Comparison of ENCODE assay signal across 20 cellular contexts in genomic region chr6:10685092-10685769, GRCh38. TPM values are rescaled to one million over a fixed set of nuclear protein-coding genes. Genes with fewer than 3 reads are reported as not detected.
DNase-seq lines count a peak whose midpoint lies in the region; ATAC-seq, FAIRE-seq and TF ChIP-seq lines count a peak whose summit lies in the region.
"Had no signal": no experiment of that assay in that cellular context is flagged by ENCODE, and none has a peak within 500 bp of the region (broad histone marks: within the 10 kb centered on the region; RNA-seq: fewer than 3 reads in every experiment).

No MANE protein-coding gene starts in this region.

- no peak for TF ChIP-seq POLR2A in GM12891 (IDR thresholded peaks at IDR 0.05; ENCODE audit: low read depth, low read length)

- peak overlapping the region; percentile 23 for H3K4me3 Mint-ChIP-seq in activated naive CD8-positive, alpha-beta T cell treated with anti-CD3 and anti-CD28 coated beads, Interleukin-2, amount 10 ng/mL, durations not matched to agents 7 days and 5 days
- H3K4me3 Mint-ChIP-seq in stimulated activated memory B cell treated with anti-CD40 and anti-IgM and Interleukin-4, amounts not matched to agents 10 μg/mL and 1 μg/mL and 100 μg/mL, for 72 hours = peak overlapping the region; percentile 36
- no peak overlapping the region for H3K4me3 Mint-ChIP-seq in CD8-positive, alpha-beta T cell
- H3K4me3 Mint-ChIP-seq: HFFc6 had no signal

- no peaks in the 10 kb centered on the region for H3K9me3 ChIP-seq in CD8-positive, alpha-beta T cell (ENCODE audit: low read length)
- H3K9me3 ChIP-seq: Caco-2, Peyer's patch had no signal

- peak; percentile 69 for FAIRE-seq in GM12891 (lab: Jason Lieb, UNC)

- no peak for DNase-seq in GM12891 (ENCODE audit: insufficient read length, low spot score)
- no peak for DNase-seq in HL-60 (ENCODE audit: low read depth in 1 of 2, low spot score in 1 of 2)
- no peak for DNase-seq in activated naive CD8-positive, alpha-beta T cell treated with anti-CD3 and anti-CD28 coated beads, Interleukin-2, amount 10 ng/mL, durations not matched to agents 7 days and 5 days
- DNase-seq in COR-L47 (lab: John Stamatoyannopoulos, UW) = no peak
- DNase-seq in CD8-positive, alpha-beta T cell = no peak
- DNase-seq in LoVo (ENCODE audit: low spot score) = no peak
- DNase-seq: Caco-2; CD4-positive, CD25-positive, alpha-beta regulatory T cell; DMS 273 treated with DMSO at 0.1 percent for 48 hours; DMS79 treated with DMSO at 0.1 percent for 48 hours; H7; HFFc6; NCI-H1417 treated with DMSO at 0.1 percent for 48 hours; NCI-H187; NCI-H446; NCI-H526; Peyer's patch had no signal

- peaks cover 6% of the 10 kb centered on the region for H3K4me1 ChIP-seq in CD8-positive, alpha-beta T cell (ENCODE audit: insufficient read depth, low read length)
- H3K4me1 ChIP-seq: Peyer's patch had no signal

- H3K27me3 ChIP-seq in HL-60 (ENCODE audit: insufficient read depth, poor library complexity, severe bottlenecking) = no peaks in the 10 kb centered on the region
- no peaks in the 10 kb centered on the region for H3K27me3 ChIP-seq in CD8-positive, alpha-beta T cell (ENCODE audit: insufficient read depth, low read length)
- H3K27me3 ChIP-seq: Peyer's patch had no signal

- H3K27me3 Mint-ChIP-seq in activated naive CD8-positive, alpha-beta T cell treated with anti-CD3 and anti-CD28 coated beads, Interleukin-2, amount 10 ng/mL, durations not matched to agents 7 days and 5 days = no peaks in the 10 kb centered on the region
- H3K27me3 Mint-ChIP-seq in stimulated activated memory B cell treated with anti-CD40 and anti-IgM and Interleukin-4, amounts not matched to agents 10 μg/mL and 1 μg/mL and 100 μg/mL, for 72 hours = peaks cover 19% of the 10 kb centered on the region
- peaks cover 16% of the 10 kb centered on the region for H3K27me3 Mint-ChIP-seq in CD8-positive, alpha-beta T cell (ENCODE audit: low read depth)

- H3K27ac Mint-ChIP-seq in activated naive CD8-positive, alpha-beta T cell treated with anti-CD3 and anti-CD28 coated beads, Interleukin-2, amount 10 ng/mL, durations not matched to agents 7 days and 5 days = no peak overlapping the region
- H3K27ac Mint-ChIP-seq in stimulated activated memory B cell treated with anti-CD40 and anti-IgM and Interleukin-4, amounts not matched to agents 10 μg/mL and 1 μg/mL and 100 μg/mL, for 72 hours = no peak overlapping the region
- no peak overlapping the region for H3K27ac Mint-ChIP-seq in CD8-positive, alpha-beta T cell
- H3K27ac Mint-ChIP-seq: HFFc6 had no signal

- peaks cover 2% of the 10 kb centered on the region for H3K9me3 Mint-ChIP-seq in activated naive CD8-positive, alpha-beta T cell treated with anti-CD3 and anti-CD28 coated beads, Interleukin-2, amount 10 ng/mL, durations not matched to agents 7 days and 5 days
- peaks cover 3% of the 10 kb centered on the region for H3K9me3 Mint-ChIP-seq in stimulated activated memory B cell treated with anti-CD40 and anti-IgM and Interleukin-4, amounts not matched to agents 10 μg/mL and 1 μg/mL and 100 μg/mL, for 72 hours
- no peaks in the 10 kb centered on the region for H3K9me3 Mint-ChIP-seq in CD8-positive, alpha-beta T cell
- H3K9me3 Mint-ChIP-seq: CD4-positive, CD25-positive, alpha-beta regulatory T cell; HFFc6 had no signal

- peaks cover 19% of the 10 kb centered on the region for H3K36me3 Mint-ChIP-seq in activated naive CD8-positive, alpha-beta T cell treated with anti-CD3 and anti-CD28 coated beads, Interleukin-2, amount 10 ng/mL, durations not matched to agents 7 days and 5 days
- peaks cover 6% of the 10 kb centered on the region for H3K36me3 Mint-ChIP-seq in stimulated activated memory B cell treated with anti-CD40 and anti-IgM and Interleukin-4, amounts not matched to agents 10 μg/mL and 1 μg/mL and 100 μg/mL, for 72 hours
- H3K36me3 Mint-ChIP-seq in CD8-positive, alpha-beta T cell = no peaks in the 10 kb centered on the region
- H3K36me3 Mint-ChIP-seq: CD4-positive, CD25-positive, alpha-beta regulatory T cell had no signal

- intact Hi-C loops in CD8-positive, alpha-beta T cell (cut with DNase I, micrococcal nuclease) = no loop called here

- H3K27ac ChIP-seq in HL-60 (replicated peaks) = peak overlapping the region; percentile 62
- no peak overlapping the region for H3K27ac ChIP-seq in CD8-positive, alpha-beta T cell (ENCODE audit: low read depth, low read length)
- H3K27ac ChIP-seq: KMS-11, Peyer's patch had no signal

- H3K36me3 ChIP-seq in CD8-positive, alpha-beta T cell (ENCODE audit: insufficient read depth, low read length) = no peaks in the 10 kb centered on the region
- H3K36me3 ChIP-seq: Peyer's patch had no signal

- no peak for ATAC-seq in activated naive CD8-positive, alpha-beta T cell treated with anti-CD3 and anti-CD28 coated beads, Interleukin-2, amount 10 ng/mL, durations not matched to agents 7 days and 5 days (ENCODE audit: low read depth)
- no peak for ATAC-seq in stimulated activated memory B cell treated with anti-CD40 and anti-IgM and Interleukin-4, amounts not matched to agents 10 μg/mL and 1 μg/mL and 100 μg/mL, for 72 hours
- no peak for ATAC-seq in CD8-positive, alpha-beta T cell

- peaks cover 40% of the 10 kb centered on the region for H3K4me1 Mint-ChIP-seq in activated naive CD8-positive, alpha-beta T cell treated with anti-CD3 and anti-CD28 coated beads, Interleukin-2, amount 10 ng/mL, durations not matched to agents 7 days and 5 days
- peaks cover 16% of the 10 kb centered on the region for H3K4me1 Mint-ChIP-seq in stimulated activated memory B cell treated with anti-CD40 and anti-IgM and Interleukin-4, amounts not matched to agents 10 μg/mL and 1 μg/mL and 100 μg/mL, for 72 hours
- H3K4me1 Mint-ChIP-seq in CD8-positive, alpha-beta T cell (ENCODE audit: low read depth) = peaks cover 20% of the 10 kb centered on the region

- no peak for TF ChIP-seq CTCF in HL-60 (IDR thresholded peaks at IDR 0.05; ENCODE audit: insufficient read depth, low read length)
- no peak for TF ChIP-seq CTCF in CD8-positive, alpha-beta T cell (IDR thresholded peaks at IDR 0.05)

- CTCF ChIA-PET in CD8-positive, alpha-beta T cell (lab: Charles Lee) = no interaction called here

- no peak overlapping the region for H3K4me3 ChIP-seq in HL-60 (replicated peaks; ENCODE audit: insufficient read depth, low read length)
- H3K4me3 ChIP-seq in CD8-positive, alpha-beta T cell (ENCODE audit: low read depth, low read length) = no peak overlapping the region
- H3K4me3 ChIP-seq: Peyer's patch had no signal

- POLR2A ChIA-PET in activated naive CD8-positive, alpha-beta T cell treated with anti-CD3 and anti-CD28 coated beads, Interleukin-2, amount 10 ng/mL, durations not matched to agents 7 days and 5 days (lab: Charles Lee) = interaction anchor here (0.5 kb wide), 1 partner anchor 9 kb away, joined by 5 read pairs; no protein-coding TSS in a partner anchor
- POLR2A ChIA-PET in CD8-positive, alpha-beta T cell (lab: Charles Lee) = no interaction called here

TF ChIP-seq in GM12891, 5 proteins besides CTCF, POLR2A, EP300 and RAD21:
- no peak for TF ChIP-seq TAF1 (IDR thresholded peaks at IDR 0.05; ENCODE audit: low read depth, low read length)
- no peak for TF ChIP-seq SPI1 (IDR thresholded peaks at IDR 0.05; ENCODE audit: low read depth, low read length)
- no peak for TF ChIP-seq POU2F2 (IDR thresholded peaks at IDR 0.05; ENCODE audit: low read depth, low read length)
- no peak for TF ChIP-seq POLR2AphosphoS5 (IDR thresholded peaks at IDR 0.05; ENCODE audit: low read depth, low read length)
- TF ChIP-seq PAX5 (IDR thresholded peaks at IDR 0.05; ENCODE audit: insufficient read depth, low read length, severe bottlenecking) = no peak

RNA-seq across cellular contexts. Expression of gene C6orf52, which starts 9.2 kb away (rescaled TPM):
- 1.8 TPM for polyA plus RNA-seq in GM12891 (2012; ENCODE audit: low read depth, missing spikeins)
- 1 to 10 TPM in 1 of 2 experiments, under 1 TPM in 1; 0.54 to 3.0 TPM for total RNA-seq in activated naive CD8-positive, alpha-beta T cell treated with anti-CD3 and anti-CD28 coated beads, Interleukin-2, amount 10 ng/mL, durations not matched to agents 7 days and 5 days
- not detected for total RNA-seq in CD8-positive, alpha-beta T cell
- total RNA-seq: CD4-positive, CD25-positive, alpha-beta regulatory T cell; HFFc6; HT-29; Peyer's patch had no signal

RNA-seq across cellular contexts. Expression of gene PAK1IP1, which starts 9.5 kb away (rescaled TPM):
- polyA plus RNA-seq in GM12891 (2012; ENCODE audit: low read depth, missing spikeins) = 17.4 TPM
- 10 to 100 TPM; 11.1 to 11.6 TPM for total RNA-seq in activated naive CD8-positive, alpha-beta T cell treated with anti-CD3 and anti-CD28 coated beads, Interleukin-2, amount 10 ng/mL, durations not matched to agents 7 days and 5 days
- total RNA-seq in CD8-positive, alpha-beta T cell = 1 to 10 TPM; 6.5 to 6.8 TPM

RNA-seq across cellular contexts. Expression of gene TMEM14C, which starts 37.6 kb away (rescaled TPM):
- polyA plus RNA-seq in GM12891 (2012; ENCODE audit: low read depth, missing spikeins) = 93.9 TPM
- 10 to 100 TPM; 41.5 to 44.2 TPM for total RNA-seq in activated naive CD8-positive, alpha-beta T cell treated with anti-CD3 and anti-CD28 coated beads, Interleukin-2, amount 10 ng/mL, durations not matched to agents 7 days and 5 days
- 1 to 10 TPM; 7.5 to 8.5 TPM for total RNA-seq in CD8-positive, alpha-beta T cell

Comparison
In these comparisons a context has a peak if more than half of its experiments do, and no peak if none do; other contexts are left out.
1. RNA of gene TMEM14C, which starts 37.6 kb away (total RNA-seq): 41.5 to 44.2 TPM in activated naive CD8-positive, alpha-beta T cell treated with anti-CD3 and anti-CD28 coated beads, Interleukin-2, amount 10 ng/mL, durations not matched to agents 7 days and 5 days; 7.5 to 8.5 TPM in CD8-positive, alpha-beta T cell; every median in the first group is over 4 times any median in the second.